In genomic region chr18:45777393-45777792, GRCh38 we compare ENCODE assay signal across 1 cellular context.
TF ChIP-seq lines count a peak whose summit lies in the region.

No MANE protein-coding gene starts in this region.

TF ChIP-seq in SK-N-SH, 30 proteins besides CTCF, POLR2A, EP300 and RAD21 (continued from another document):
- no peak for TF ChIP-seq USF2 (IDR thresholded peaks at IDR 0.05; ENCODE audit: borderline replicate concordance, low read depth, low read length)
- TF ChIP-seq TEAD4 (IDR thresholded peaks at IDR 0.05; ENCODE audit: borderline replicate concordance, insufficient read depth) = peak; percentile 46; the same call in 1 of the 2 replicates
